ENCODE assay signal across 1 cellular context in the genomic region with DNA sequence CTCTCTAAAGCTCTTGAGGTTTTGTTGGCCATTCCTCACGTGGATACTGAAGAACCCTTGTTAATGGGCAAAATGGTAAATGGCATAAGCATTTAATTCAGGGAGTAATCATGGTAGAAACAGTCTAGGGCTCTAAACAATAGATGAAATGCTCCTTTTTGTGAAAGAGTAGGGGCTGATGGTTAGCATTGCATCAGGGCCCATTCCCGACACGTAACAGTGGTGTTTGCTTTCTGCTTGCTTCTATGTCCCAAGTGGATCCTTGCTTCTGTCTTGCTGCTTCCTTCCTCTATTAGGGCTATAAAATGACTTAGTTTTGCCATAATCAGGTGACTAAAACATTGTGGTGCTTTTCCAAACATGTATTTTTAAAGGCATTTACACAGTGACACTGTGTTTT.
TF ChIP-seq lines count a peak whose summit lies in the region.

No MANE protein-coding gene starts in this region.

TF ChIP-seq in neural cell, 6 proteins besides CTCF, POLR2A, EP300 and RAD21 (continued from another document):
- TF ChIP-seq, protein P1, sequence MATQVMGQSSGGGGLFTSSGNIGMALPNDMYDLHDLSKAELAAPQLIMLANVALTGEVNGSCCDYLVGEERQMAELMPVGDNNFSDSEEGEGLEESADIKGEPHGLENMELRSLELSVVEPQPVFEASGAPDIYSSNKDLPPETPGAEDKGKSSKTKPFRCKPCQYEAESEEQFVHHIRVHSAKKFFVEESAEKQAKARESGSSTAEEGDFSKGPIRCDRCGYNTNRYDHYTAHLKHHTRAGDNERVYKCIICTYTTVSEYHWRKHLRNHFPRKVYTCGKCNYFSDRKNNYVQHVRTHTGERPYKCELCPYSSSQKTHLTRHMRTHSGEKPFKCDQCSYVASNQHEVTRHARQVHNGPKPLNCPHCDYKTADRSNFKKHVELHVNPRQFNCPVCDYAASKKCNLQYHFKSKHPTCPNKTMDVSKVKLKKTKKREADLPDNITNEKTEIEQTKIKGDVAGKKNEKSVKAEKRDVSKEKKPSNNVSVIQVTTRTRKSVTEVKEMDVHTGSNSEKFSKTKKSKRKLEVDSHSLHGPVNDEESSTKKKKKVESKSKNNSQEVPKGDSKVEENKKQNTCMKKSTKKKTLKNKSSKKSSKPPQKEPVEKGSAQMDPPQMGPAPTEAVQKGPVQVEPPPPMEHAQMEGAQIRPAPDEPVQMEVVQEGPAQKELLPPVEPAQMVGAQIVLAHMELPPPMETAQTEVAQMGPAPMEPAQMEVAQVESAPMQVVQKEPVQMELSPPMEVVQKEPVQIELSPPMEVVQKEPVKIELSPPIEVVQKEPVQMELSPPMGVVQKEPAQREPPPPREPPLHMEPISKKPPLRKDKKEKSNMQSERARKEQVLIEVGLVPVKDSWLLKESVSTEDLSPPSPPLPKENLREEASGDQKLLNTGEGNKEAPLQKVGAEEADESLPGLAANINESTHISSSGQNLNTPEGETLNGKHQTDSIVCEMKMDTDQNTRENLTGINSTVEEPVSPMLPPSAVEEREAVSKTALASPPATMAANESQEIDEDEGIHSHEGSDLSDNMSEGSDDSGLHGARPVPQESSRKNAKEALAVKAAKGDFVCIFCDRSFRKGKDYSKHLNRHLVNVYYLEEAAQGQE (IDR thresholded peaks at IDR 0.05; ENCODE audit: borderline replicate concordance), result no peak
- TF ChIP-seq SMC3 (conservative IDR thresholded peaks at IDR 0.05; ENCODE audit: poor library complexity), result no peak
